In the genomic region with DNA sequence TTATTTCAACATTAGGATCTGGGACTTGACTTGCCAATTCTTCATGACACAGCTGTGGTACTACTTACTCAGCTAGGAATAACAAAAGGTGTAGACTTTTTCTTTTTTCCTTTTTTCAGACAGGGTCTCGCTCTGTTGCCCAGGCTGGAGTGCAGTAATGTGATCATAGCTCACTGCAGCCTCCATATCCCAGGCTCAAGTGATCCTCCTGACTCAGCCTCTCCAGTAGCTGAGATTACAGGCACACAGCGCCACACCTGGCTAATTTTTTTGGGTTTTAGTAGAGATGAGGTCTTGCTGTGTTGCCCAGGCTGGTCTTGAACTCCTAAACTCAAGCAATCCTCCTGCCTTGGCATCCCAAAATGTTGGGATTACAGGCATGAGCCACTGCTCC, we compare ENCODE assay signal across 23 cellular contexts.
"Had no signal": no experiment of that assay in that cellular context is flagged by ENCODE, and none has a peak within 500 bp of the region (broad histone marks: within the 10 kb centered on the region; RNA-seq: fewer than 3 reads in every experiment).

No MANE protein-coding gene starts in this region.

- H3K79me2 ChIP-seq: parathyroid adenoma had no signal

- H3K9ac ChIP-seq: parathyroid adenoma had no signal

- H3K4me3 Mint-ChIP-seq: activated CD4-positive, alpha-beta T cell treated with anti-CD3 and anti-CD28 coated beads, Interleukin-2, amount 10 ng/mL, durations not matched to agents 7 days and 5 days; dendritic cell treated with granulocyte-macrophage colony-stimulating factor and Interleukin-4, amounts not matched to agents 40 ng/mL and 50 ng/mL, for 4 days; nephron progenitor cell; T-helper 17 cell had no signal

- H3K4me1 Mint-ChIP-seq: activated CD4-positive, alpha-beta T cell treated with anti-CD3 and anti-CD28 coated beads, Interleukin-2, amount 10 ng/mL, durations not matched to agents 7 days and 5 days had no signal

- ATAC-seq: activated CD4-positive, CD25-positive, alpha-beta regulatory T cell treated with anti-CD3 and anti-CD28 coated beads, Interleukin-2, amount 50 U/mL, for 24 hours; foreskin keratinocyte; lower lobe of right lung; mucosa of descending colon; right cardiac atrium; T-helper 17 cell had no signal

- H3K9me3 ChIP-seq: lower lobe of right lung, mucosa of descending colon, stomach, suprapubic skin, transverse colon had no signal

- H3K27me3 ChIP-seq: brain microvascular endothelial cell, foreskin keratinocyte, stomach, suprapubic skin, transverse colon had no signal

- H3K27me3 Mint-ChIP-seq: activated CD4-positive, alpha-beta T cell treated with anti-CD3 and anti-CD28 coated beads, Interleukin-2, amount 10 ng/mL, durations not matched to agents 7 days and 5 days; dendritic cell treated with granulocyte-macrophage colony-stimulating factor and Interleukin-4, amounts not matched to agents 40 ng/mL and 50 ng/mL, for 4 days; T-helper 17 cell had no signal

- H3K27ac Mint-ChIP-seq: activated CD4-positive, alpha-beta T cell treated with anti-CD3 and anti-CD28 coated beads, Interleukin-2, amount 10 ng/mL, durations not matched to agents 7 days and 5 days; dendritic cell treated with granulocyte-macrophage colony-stimulating factor and Interleukin-4, amounts not matched to agents 40 ng/mL and 50 ng/mL, for 4 days; nephron progenitor cell; T-helper 17 cell had no signal

- H3K9me3 Mint-ChIP-seq: activated CD4-positive, alpha-beta T cell treated with anti-CD3 and anti-CD28 coated beads, Interleukin-2, amount 10 ng/mL, durations not matched to agents 7 days and 5 days; dendritic cell treated with granulocyte-macrophage colony-stimulating factor and Interleukin-4, amounts not matched to agents 40 ng/mL and 50 ng/mL, for 4 days; nephron progenitor cell had no signal

- H3K27ac ChIP-seq: brain microvascular endothelial cell, foreskin keratinocyte, lower lobe of right lung, parathyroid adenoma, stomach, suprapubic skin, transverse colon had no signal

- H2AFZ ChIP-seq: parathyroid adenoma had no signal

- H3K4me1 ChIP-seq: foreskin keratinocyte, parathyroid adenoma had no signal

- DNase-seq: activated CD4-positive, alpha-beta T cell treated with anti-CD3 and anti-CD28 coated beads, Interleukin-2, amount 10 ng/mL, durations not matched to agents 7 days and 5 days; activated T-cell treated with anti-CD3 and anti-CD28 coated beads for 4 hours; anterior cingulate cortex; brain microvascular endothelial cell; caudate nucleus; effector CD4-positive, alpha-beta T cell; foreskin keratinocyte; kidney; lower lobe of right lung; mesendoderm; mucosa of descending colon; nephron progenitor cell; right cardiac atrium; stimulated activated CD4-positive, alpha-beta T cell treated with anti-CD3 and anti-CD28 coated beads, Interleukin-12 subunit alpha, Interleukin-12 subunit beta, amount 100 ng/mL, for 4 hours; stimulated activated CD4-positive, alpha-beta T cell treated with anti-CD3 and anti-CD28 coated beads, Interleukin-4, amount 100 ng/mL, for 4 hours; stomach; SW 1271; T-helper 17 cell; transverse colon had no signal

- H3K4me3 ChIP-seq: lower lobe of right lung, mucosa of descending colon, stomach, suprapubic skin, transverse colon had no signal
